ENCODE assay signal across 17 cellular contexts in genomic region chr10:122020202-122020601, GRCh38. TPM values are rescaled to one million over a fixed set of nuclear protein-coding genes. Genes with fewer than 3 reads are reported as not detected.
DNase-seq lines count a peak whose midpoint lies in the region; TF ChIP-seq lines count a peak whose summit lies in the region.
"Had no signal": no experiment of that assay in that cellular context is flagged by ENCODE, and none has a peak within 500 bp of the region (broad histone marks: within the 10 kb centered on the region; RNA-seq: fewer than 3 reads in every experiment).

No MANE protein-coding gene starts in this region.

- H3K27ac ChIP-seq in right atrium auricular region (peak overlapping the region; percentile 71 to 87), esophagus squamous epithelium (peak overlapping the region; percentile 90 to 95 (median 94)), parathyroid adenoma (no peak overlapping the region), substantia nigra (ENCODE audit: low read depth, low read length, poor library complexity, severe bottlenecking) (no peak overlapping the region)
- H3K27ac ChIP-seq: cardiac muscle cell, neutrophil had no signal

- no peak for DNase-seq in right atrium auricular region (ENCODE audit: low spot score)
- no peak for DNase-seq in cardiac septum (ENCODE audit: low spot score)
- DNase-seq in esophagus squamous epithelium (lab: John Stamatoyannopoulos, UW): no peak
- no peak for DNase-seq in NCI-H128 (lab: John Stamatoyannopoulos, UW; ENCODE audit: unreplicated experiment)
- no peak for DNase-seq in T-helper 1 cell
- no peak for DNase-seq in substantia nigra (lab: John Stamatoyannopoulos, UW)
- DNase-seq in GM10266 (ENCODE audit: extremely low spot score): no peak
- DNase-seq: activated CD8-positive, alpha-beta T cell treated with anti-CD3 and anti-CD28 coated beads for 36 hours; activated T-cell treated with anti-CD3 and anti-CD28 coated beads, Interleukin-2, amount 50 U/mL, for 72 hours; CD4-positive, alpha-beta T cell; HFFc6; immature natural killer cell; NCI-H2029 treated with DMSO at 0.1 percent for 48 hours; SW 1271 had no signal

- peaks cover 0 to 17% of the 10 kb centered on the region in 2 donors for H3K4me1 ChIP-seq in right atrium auricular region
- H3K4me1 ChIP-seq in esophagus squamous epithelium: peaks cover 4 to 49% (median 13%) of the 10 kb centered on the region in 3 donors
- H3K4me1 ChIP-seq in parathyroid adenoma: peaks cover 6% of the 10 kb centered on the region

- H3K9me3 ChIP-seq in right atrium auricular region (no peaks in the 10 kb centered on the region), esophagus squamous epithelium (no peaks in the 10 kb centered on the region), parathyroid adenoma (ENCODE audit: control insufficient read depth, low read length) (no peaks in the 10 kb centered on the region)
- H3K9me3 ChIP-seq: neutrophil had no signal

- H3K36me3 ChIP-seq in right atrium auricular region (peaks cover 14% of the 10 kb centered on the region), esophagus squamous epithelium (peaks cover 0 to 7% (median 0%) of the 10 kb centered on the region in 3 donors), parathyroid adenoma (ENCODE audit: control insufficient read depth, insufficient read depth, low read length) (no peaks in the 10 kb centered on the region)
- H3K36me3 ChIP-seq: cardiac muscle cell, neutrophil had no signal

- H3K27me3 ChIP-seq in right atrium auricular region: no peaks in the 10 kb centered on the region
- H3K27me3 ChIP-seq in esophagus squamous epithelium: no peaks in the 10 kb centered on the region
- no peaks in the 10 kb centered on the region for H3K27me3 ChIP-seq in parathyroid adenoma (ENCODE audit: control insufficient read depth, insufficient read depth, low read length)
- H3K27me3 ChIP-seq: cardiac muscle cell had no signal

- no peak for TF ChIP-seq CTCF in right atrium auricular region (IDR thresholded peaks at IDR 0.05)
- TF ChIP-seq CTCF in esophagus squamous epithelium (IDR thresholded peaks at IDR 0.05): no peak
- no peak for TF ChIP-seq CTCF in parathyroid adenoma (IDR thresholded peaks at IDR 0.05)
- no peak for TF ChIP-seq CTCF in GM10266 (IDR thresholded peaks at IDR 0.05; ENCODE audit: control insufficient read depth, insufficient read depth, low read depth, missing control alignments)

- intact Hi-C loops in cardiac septum (cut with DNase I): no loop called here
- intact Hi-C loops in esophagus squamous epithelium (cut with DNase I): no loop called here

- H3K9ac ChIP-seq in parathyroid adenoma: no peak overlapping the region

- peak overlapping the region; percentile 95 for H2AFZ ChIP-seq in parathyroid adenoma

- 79 to 83% methylated on average over 6 of the region's 6 CpGs for WGBS in esophagus squamous epithelium, 2 donors

- no peak overlapping the region for H3K4me2 ChIP-seq in parathyroid adenoma (ENCODE audit: low read length)

- H3K79me2 ChIP-seq in parathyroid adenoma: no peaks in the 10 kb centered on the region

- H3K4me3 ChIP-seq in right atrium auricular region: no peak overlapping the region
- peak overlapping the region; percentile 41 to 63 (median 51) for H3K4me3 ChIP-seq in esophagus squamous epithelium
- H3K4me3 ChIP-seq in parathyroid adenoma (ENCODE audit: low read depth, low read length): no peak overlapping the region
- H3K4me3 ChIP-seq: cardiac muscle cell had no signal

- no peak for TF ChIP-seq POLR2A in esophagus squamous epithelium (IDR thresholded peaks at IDR 0.05)

RNA-seq across cellular contexts. Expression of gene TACC2, which starts 31.2 kb away (rescaled TPM):
- total RNA-seq in right atrium auricular region (100 to 1,000 TPM; 247 to 286 TPM), cardiac septum (282 TPM), esophagus squamous epithelium (100 to 1,000 TPM in 1 of 4 donors, 10 to 100 TPM in 3; 46.5 to 106 (median 71.6) TPM)
- total RNA-seq: activated CD8-positive, alpha-beta T cell treated with anti-CD3 and anti-CD28 coated beads for 36 hours; CD4-positive, alpha-beta T cell had no signal

RNA-seq across cellular contexts. Expression of gene NSMCE4A, which starts 45.2 kb away (rescaled TPM):
- total RNA-seq in right atrium auricular region (10 to 100 TPM; 34.2 to 34.9 TPM), cardiac septum (29.0 TPM), esophagus squamous epithelium (10 to 100 TPM; 37.0 to 83.2 (median 41.5) TPM)

Comparison
In these comparisons a context has a peak if more than half of its experiments do, and no peak if none do; other contexts are left out.
1. H3K27ac ChIP-seq: peak in right atrium auricular region (2 of 2) and esophagus squamous epithelium (4 of 4); none in parathyroid adenoma (single experiment) and substantia nigra (single experiment).
2. H3K4me3 ChIP-seq: peak in esophagus squamous epithelium (4 of 4); none in right atrium auricular region (0 of 2) and parathyroid adenoma (single experiment).